In the genomic region with DNA sequence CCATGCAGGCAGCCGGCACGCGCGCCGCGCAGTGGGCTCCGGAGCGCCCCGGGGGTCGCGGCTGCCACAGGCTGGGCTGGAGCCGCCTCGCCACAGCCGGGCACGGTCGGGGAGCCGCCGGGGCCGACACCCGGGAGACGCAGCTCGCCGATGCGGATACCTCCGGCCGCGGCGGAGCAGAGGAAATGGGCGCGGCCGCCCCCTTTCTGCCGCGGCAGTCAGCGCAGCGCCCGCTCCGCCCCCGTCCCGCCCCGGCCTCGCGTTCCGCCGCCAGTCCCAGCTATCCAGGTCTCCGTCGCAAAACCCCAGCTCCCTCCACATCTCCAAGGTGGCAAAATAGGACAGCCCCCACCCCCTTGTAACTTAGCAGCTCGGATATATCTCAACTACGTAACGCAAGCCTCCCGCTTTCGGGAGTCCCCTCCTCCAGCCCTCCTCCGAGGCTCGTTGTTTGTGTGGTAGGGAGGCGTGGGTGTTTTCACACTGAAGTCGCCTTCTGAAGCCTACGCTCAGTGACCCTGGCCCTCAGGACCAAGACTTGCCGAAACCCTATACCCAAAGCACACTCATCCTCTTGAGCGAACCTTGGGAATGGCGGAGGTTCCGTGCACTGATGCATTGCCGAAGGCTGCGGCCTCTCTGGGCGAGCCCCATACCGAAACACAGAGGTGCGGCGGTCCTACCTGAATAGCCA, we compare ENCODE assay signal across 8 cellular contexts. TPM values are rescaled to one million over a fixed set of nuclear protein-coding genes. Genes with fewer than 3 reads are reported as not detected.
A peak's percentile ranks its signal among the peaks of the same experiment; 100 is the strongest.
DNase-seq lines count a peak whose midpoint lies in the region; ATAC-seq and TF ChIP-seq lines count a peak whose summit lies in the region.

A gene with protein sequence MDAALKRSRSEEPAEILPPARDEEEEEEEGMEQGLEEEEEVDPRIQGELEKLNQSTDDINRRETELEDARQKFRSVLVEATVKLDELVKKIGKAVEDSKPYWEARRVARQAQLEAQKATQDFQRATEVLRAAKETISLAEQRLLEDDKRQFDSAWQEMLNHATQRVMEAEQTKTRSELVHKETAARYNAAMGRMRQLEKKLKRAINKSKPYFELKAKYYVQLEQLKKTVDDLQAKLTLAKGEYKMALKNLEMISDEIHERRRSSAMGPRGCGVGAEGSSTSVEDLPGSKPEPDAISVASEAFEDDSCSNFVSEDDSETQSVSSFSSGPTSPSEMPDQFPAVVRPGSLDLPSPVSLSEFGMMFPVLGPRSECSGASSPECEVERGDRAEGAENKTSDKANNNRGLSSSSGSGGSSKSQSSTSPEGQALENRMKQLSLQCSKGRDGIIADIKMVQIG (minus strand): TSS at position 182 of the 694 bp plus-strand sequence. CDS start 178 bp downstream, at position 4.

- H3K4me3 ChIP-seq in liver (ENCODE audit: low read depth in 1 of 3, low read length in 3 of 3): peak within 1 kb of the TSS; percentile 66 to 88 (median 88)

- H3K9ac ChIP-seq in liver (ENCODE audit: low read depth in 1 of 2, low read length in 2 of 2): peak within 1 kb of the TSS; percentile 55 to 81

- peaks cover 0 to 34% (median 13%) of the 10 kb centered on the region in 4 donors for H3K4me1 ChIP-seq in liver (ENCODE audit: control insufficient read depth in 4 of 4, insufficient read depth in 4 of 4, low read length in 3 of 4)

- no peaks in the 10 kb centered on the region for H3K27me3 ChIP-seq in liver (ENCODE audit: control insufficient read depth in 4 of 4, insufficient read depth in 4 of 4, low read length in 3 of 4)

- WGBS in liver: 13% methylated on average over 66 of the region's 66 CpGs

- TF ChIP-seq CTCF in liver (IDR thresholded peaks at IDR 0.05; ENCODE audit: low read depth, low read length, missing input control): peak; percentile 71

- H3K27ac ChIP-seq in liver (ENCODE audit: low read depth in 1 of 2, low read length in 2 of 2): peak within 1 kb of the TSS; percentile 73 to 83

- H3K9me3 ChIP-seq in liver (ENCODE audit: control insufficient read depth in 4 of 4, low read length in 3 of 4): no peaks in the 10 kb centered on the region

- peak; percentile 68 for ATAC-seq in HG02870 (IDR thresholded peaks at IDR 0.05; ENCODE audit: unreplicated experiment)

- peak; percentile 51 to 62 for TF ChIP-seq RAD21 in liver (IDR thresholded peaks at IDR 0.05)

- H3K36me3 ChIP-seq in liver (ENCODE audit: control insufficient read depth in 4 of 4, insufficient read depth in 3 of 4, low read depth in 1 of 4, low read length in 3 of 4): peaks cover 0 to 5% (median 0%) of the 10 kb centered on the region in 4 donors

- DNase-seq in NCI-H748 (lab: John Stamatoyannopoulos, UW; ENCODE audit: unreplicated experiment): peak; percentile 74
- DNase-seq in NCI-H748 treated with DMSO at 0.1 percent for 48 hours (lab: John Stamatoyannopoulos, UW): no peak
- peak; percentile 28 for DNase-seq in NCI-H2227 treated with DMSO at 0.1 percent for 48 hours (lab: John Stamatoyannopoulos, UW)
- DNase-seq in activated CD4-positive, alpha-beta T cell treated with anti-CD3 and anti-CD28 coated beads, Interleukin-2, amount 50 U/mL, for 1 hour: peak; percentile 70
- peak; percentile 80 for DNase-seq in dermis blood vessel endothelial cell
- peak; percentile 75 for DNase-seq in stimulated activated CD4-positive, alpha-beta T cell treated with anti-CD3 and anti-CD28 coated beads, Interleukin-4, amount 100 ng/mL, for 24 hours

TF ChIP-seq in liver, 16 proteins besides CTCF, POLR2A, EP300 and RAD21:
- TF ChIP-seq EGR1 (IDR thresholded peaks at IDR 0.05; ENCODE audit: low read depth in 2 of 2): no peak
- TF ChIP-seq, protein P1, sequence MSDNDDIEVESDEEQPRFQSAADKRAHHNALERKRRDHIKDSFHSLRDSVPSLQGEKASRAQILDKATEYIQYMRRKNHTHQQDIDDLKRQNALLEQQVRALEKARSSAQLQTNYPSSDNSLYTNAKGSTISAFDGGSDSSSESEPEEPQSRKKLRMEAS (IDR thresholded peaks at IDR 0.05): no peak
- TF ChIP-seq NR2F2 (IDR thresholded peaks at IDR 0.05): no peak
- TF ChIP-seq TAF1 (conservative IDR thresholded peaks at IDR 0.05): no peak
- TF ChIP-seq, protein P2, sequence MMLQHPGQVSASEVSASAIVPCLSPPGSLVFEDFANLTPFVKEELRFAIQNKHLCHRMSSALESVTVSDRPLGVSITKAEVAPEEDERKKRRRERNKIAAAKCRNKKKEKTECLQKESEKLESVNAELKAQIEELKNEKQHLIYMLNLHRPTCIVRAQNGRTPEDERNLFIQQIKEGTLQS (IDR thresholded peaks at IDR 0.05): no peak
- TF ChIP-seq HNF4G (IDR thresholded peaks at IDR 0.05): no peak
- TF ChIP-seq SP1 (IDR thresholded peaks at IDR 0.05): no peak
- no peak for TF ChIP-seq FOXA1 (IDR thresholded peaks at IDR 0.05)
- TF ChIP-seq, protein P3, sequence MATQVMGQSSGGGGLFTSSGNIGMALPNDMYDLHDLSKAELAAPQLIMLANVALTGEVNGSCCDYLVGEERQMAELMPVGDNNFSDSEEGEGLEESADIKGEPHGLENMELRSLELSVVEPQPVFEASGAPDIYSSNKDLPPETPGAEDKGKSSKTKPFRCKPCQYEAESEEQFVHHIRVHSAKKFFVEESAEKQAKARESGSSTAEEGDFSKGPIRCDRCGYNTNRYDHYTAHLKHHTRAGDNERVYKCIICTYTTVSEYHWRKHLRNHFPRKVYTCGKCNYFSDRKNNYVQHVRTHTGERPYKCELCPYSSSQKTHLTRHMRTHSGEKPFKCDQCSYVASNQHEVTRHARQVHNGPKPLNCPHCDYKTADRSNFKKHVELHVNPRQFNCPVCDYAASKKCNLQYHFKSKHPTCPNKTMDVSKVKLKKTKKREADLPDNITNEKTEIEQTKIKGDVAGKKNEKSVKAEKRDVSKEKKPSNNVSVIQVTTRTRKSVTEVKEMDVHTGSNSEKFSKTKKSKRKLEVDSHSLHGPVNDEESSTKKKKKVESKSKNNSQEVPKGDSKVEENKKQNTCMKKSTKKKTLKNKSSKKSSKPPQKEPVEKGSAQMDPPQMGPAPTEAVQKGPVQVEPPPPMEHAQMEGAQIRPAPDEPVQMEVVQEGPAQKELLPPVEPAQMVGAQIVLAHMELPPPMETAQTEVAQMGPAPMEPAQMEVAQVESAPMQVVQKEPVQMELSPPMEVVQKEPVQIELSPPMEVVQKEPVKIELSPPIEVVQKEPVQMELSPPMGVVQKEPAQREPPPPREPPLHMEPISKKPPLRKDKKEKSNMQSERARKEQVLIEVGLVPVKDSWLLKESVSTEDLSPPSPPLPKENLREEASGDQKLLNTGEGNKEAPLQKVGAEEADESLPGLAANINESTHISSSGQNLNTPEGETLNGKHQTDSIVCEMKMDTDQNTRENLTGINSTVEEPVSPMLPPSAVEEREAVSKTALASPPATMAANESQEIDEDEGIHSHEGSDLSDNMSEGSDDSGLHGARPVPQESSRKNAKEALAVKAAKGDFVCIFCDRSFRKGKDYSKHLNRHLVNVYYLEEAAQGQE (IDR thresholded peaks at IDR 0.05): no peak
- TF ChIP-seq JUND (IDR thresholded peaks at IDR 0.05): no peak
- no peak for TF ChIP-seq GABPA (IDR thresholded peaks at IDR 0.05 in 1 of 2, conservative IDR thresholded peaks at IDR 0.05 in 1 of 2)
- no peak for TF ChIP-seq RXRA (IDR thresholded peaks at IDR 0.05)
- TF ChIP-seq, protein P4, sequence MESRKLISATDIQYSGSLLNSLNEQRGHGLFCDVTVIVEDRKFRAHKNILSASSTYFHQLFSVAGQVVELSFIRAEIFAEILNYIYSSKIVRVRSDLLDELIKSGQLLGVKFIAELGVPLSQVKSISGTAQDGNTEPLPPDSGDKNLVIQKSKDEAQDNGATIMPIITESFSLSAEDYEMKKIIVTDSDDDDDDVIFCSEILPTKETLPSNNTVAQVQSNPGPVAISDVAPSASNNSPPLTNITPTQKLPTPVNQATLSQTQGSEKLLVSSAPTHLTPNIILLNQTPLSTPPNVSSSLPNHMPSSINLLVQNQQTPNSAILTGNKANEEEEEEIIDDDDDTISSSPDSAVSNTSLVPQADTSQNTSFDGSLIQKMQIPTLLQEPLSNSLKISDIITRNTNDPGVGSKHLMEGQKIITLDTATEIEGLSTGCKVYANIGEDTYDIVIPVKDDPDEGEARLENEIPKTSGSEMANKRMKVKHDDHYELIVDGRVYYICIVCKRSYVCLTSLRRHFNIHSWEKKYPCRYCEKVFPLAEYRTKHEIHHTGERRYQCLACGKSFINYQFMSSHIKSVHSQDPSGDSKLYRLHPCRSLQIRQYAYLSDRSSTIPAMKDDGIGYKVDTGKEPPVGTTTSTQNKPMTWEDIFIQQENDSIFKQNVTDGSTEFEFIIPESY (IDR thresholded peaks at IDR 0.05): no peak
TF ChIP-seq in liver: peak in this region for 0.

RNA-seq across cellular contexts. Expression of the gene that starts here (rescaled TPM):
- total RNA-seq in dermis blood vessel endothelial cell: 134 and 145 TPM in 2 replicates
- 10 to 100 TPM in 1 of 2 donors, 1 to 10 TPM in 1; 9.9 to 17.9 TPM for total RNA-seq in liver
- 10 to 100 TPM in 1 of 2 donors, 1 to 10 TPM in 1; 3.5 to 13.7 TPM for polyA plus RNA-seq in liver
